ENCODE assay signal across 17 cellular contexts in genomic region chr9:9631302-9631701, GRCh38.
DNase-seq lines count a peak whose midpoint lies in the region; ATAC-seq and TF ChIP-seq lines count a peak whose summit lies in the region.
"Had no signal": no experiment of that assay in that cellular context is flagged by ENCODE, and none has a peak within 500 bp of the region (broad histone marks: within the 10 kb centered on the region; RNA-seq: fewer than 3 reads in every experiment).

No MANE protein-coding gene starts in this region.

- no peak for TF ChIP-seq CTCF in tibial artery (IDR thresholded peaks at IDR 0.05)

- H3K9me3 ChIP-seq in HUES48 (ENCODE audit: control insufficient read depth, insufficient read depth, low read length) (no peaks in the 10 kb centered on the region), tibial artery (no peaks in the 10 kb centered on the region)
- H3K9me3 ChIP-seq: upper lobe of left lung had no signal

- DNase-seq in tibial artery (no peak), NCI-H524 treated with DMSO at 0.1 percent for 48 hours (lab: John Stamatoyannopoulos, UW) (no peak), GOT3 (lab: John Stamatoyannopoulos, UW) (no peak), RPMI8226 (no peak), DMS153 treated with DMSO at 0.1 percent for 48 hours (lab: John Stamatoyannopoulos, UW; ENCODE audit: unreplicated experiment) (no peak)
- DNase-seq: activated CD8-positive, alpha-beta memory T cell treated with anti-CD3 and anti-CD28 coated beads, Interleukin-2, amount 10 ng/mL, durations not matched to agents 7 days and 5 days; cerebellar nuclear complex; hypothalamus; NCI-H1417 treated with DMSO at 0.1 percent for 48 hours; NCI-H774; SIG-M5; upper lobe of left lung had no signal

- H3K36me3 ChIP-seq in HUES48 (ENCODE audit: control insufficient read depth, insufficient read depth, low read length) (no peaks in the 10 kb centered on the region), tibial artery (no peaks in the 10 kb centered on the region)
- H3K36me3 ChIP-seq: upper lobe of left lung had no signal

- ATAC-seq in GM19395 (IDR thresholded peaks at IDR 0.05; ENCODE audit: unreplicated experiment), result peak; percentile 90
- peak; percentile 50 for ATAC-seq in HG02840 (IDR thresholded peaks at IDR 0.05; ENCODE audit: low FRiP score, unreplicated experiment)
- ATAC-seq: activated CD8-positive, alpha-beta memory T cell treated with anti-CD3 and anti-CD28 coated beads, Interleukin-2, amount 10 ng/mL, durations not matched to agents 7 days and 5 days; HepG2 had no signal

- no peak overlapping the region for H3K9ac ChIP-seq in HUES48 (ENCODE audit: low read depth, low read length)

- H3K4me1 ChIP-seq in HUES48 (ENCODE audit: control insufficient read depth, insufficient read depth, low read length) (peaks cover 18% of the 10 kb centered on the region), tibial artery (peaks cover 0 to 20% (median 0%) of the 10 kb centered on the region in 4 donors)
- H3K4me1 ChIP-seq: upper lobe of left lung had no signal

- no peaks in the 10 kb centered on the region for H3K27me3 ChIP-seq in HUES48 (ENCODE audit: control insufficient read depth, insufficient read depth, low read length)
- no peaks in the 10 kb centered on the region for H3K27me3 ChIP-seq in tibial artery
- H3K27me3 ChIP-seq: upper lobe of left lung had no signal

- H3K4me3 ChIP-seq in HUES48 (ENCODE audit: low read depth, low read length) (peak overlapping the region; percentile 23; the same call in 1 of the 2 replicates), tibial artery (no peak overlapping the region)
- H3K4me3 ChIP-seq: smooth muscle cell, upper lobe of left lung had no signal

- H3K27ac ChIP-seq in HUES48 (ENCODE audit: low read depth, low read length), result peak overlapping the region; percentile 69
- peak overlapping the region; percentile 3 to 10 for H3K27ac ChIP-seq in tibial artery
- H3K27ac ChIP-seq: upper lobe of left lung had no signal

- intact Hi-C loops in tibial artery (cut with DNase I; ENCODE audit: low total_unique reads), result no loop called here
